In genomic region chr10:15293862-15294835, GRCh38 we compare ENCODE assay signal across 1 cellular context.
TF ChIP-seq lines count a peak whose summit lies in the region.

No MANE protein-coding gene starts in this region.

TF ChIP-seq in WTC11, 78 proteins besides CTCF, POLR2A, EP300 and RAD21 (continued from another document):
- TF ChIP-seq MLX (CRISPR knock-in tag; IDR thresholded peaks at IDR 0.05), result no peak
- TF ChIP-seq GABPB1 (CRISPR knock-in tag; IDR thresholded peaks at IDR 0.05), result no peak
